Comparison of ENCODE assay signal across 8 cellular contexts in genomic region chr7:30799206-30799975, GRCh38. TPM values are rescaled to one million over a fixed set of nuclear protein-coding genes. Genes with fewer than 3 reads are reported as not detected.
DNase-seq lines count a peak whose midpoint lies in the region; ATAC-seq and TF ChIP-seq lines count a peak whose summit lies in the region.

No MANE protein-coding gene starts in this region.

- no peaks in the 10 kb centered on the region for H3K9me3 ChIP-seq in testis

- no peak for TF ChIP-seq CTCF in AG09319 (IDR thresholded peaks at IDR 0.05; ENCODE audit: low read depth, low read length)
- TF ChIP-seq CTCF in testis (IDR thresholded peaks at IDR 0.05): no peak

- DNase-seq in AG09319 (ENCODE audit: extremely low read depth, low read depth): peak; percentile 78
- peak; percentile 60 for DNase-seq in amniotic stem cell (lab: John Stamatoyannopoulos, UW)
- DNase-seq in occipital lobe (lab: John Stamatoyannopoulos, UW): peak; percentile 22
- DNase-seq in activated effector memory CD4-positive, alpha-beta T cell treated with Interleukin-2 at 50 U/mL for 16 hours: no peak
- no peak for DNase-seq in NCI-H1105 treated with DMSO at 0.1 percent for 48 hours (lab: John Stamatoyannopoulos, UW)
- DNase-seq in testis: no peak

- 75 to 82% methylated on average over 2 of the region's 2 CpGs for WGBS in testis, 2 donors

- peaks cover 11% of the 10 kb centered on the region for H3K4me1 ChIP-seq in testis

- H3K27me3 ChIP-seq in testis: no peaks in the 10 kb centered on the region

- TF ChIP-seq POLR2A in testis (IDR thresholded peaks at IDR 0.05): no peak

- H3K27ac ChIP-seq in testis: no peak overlapping the region

- intact Hi-C loops in testis (cut with DNase I; ENCODE audit: low total_unique reads): no loop called here

- H3K4me3 ChIP-seq in testis: no peak overlapping the region

- H3K36me3 ChIP-seq in testis (ENCODE audit: low read depth, missing control alignments): no peaks in the 10 kb centered on the region

- peak; percentile 65 for ATAC-seq in GM19328 (IDR thresholded peaks at IDR 0.05; ENCODE audit: unreplicated experiment)
- ATAC-seq in HG03139 (IDR thresholded peaks at IDR 0.05; ENCODE audit: unreplicated experiment): peak; percentile 70

RNA-seq across cellular contexts. Expression of gene MINDY4, which starts 28.2 kb away (rescaled TPM):
- 5.3 TPM for total RNA-seq in occipital lobe
- 10 to 100 TPM; 47.6 to 51.7 TPM for total RNA-seq in testis
- polyA plus RNA-seq in testis (ENCODE audit: insufficient read depth, low read depth, low replicate concordance): 25.3 TPM

RNA-seq across cellular contexts. Expression of gene INMT, which starts 47.5 kb away (rescaled TPM):
- total RNA-seq in occipital lobe (0.16 TPM), testis (10 to 100 TPM; 41.2 to 68.4 TPM)
- 31.8 TPM for polyA plus RNA-seq in testis (ENCODE audit: insufficient read depth, low read depth, low replicate concordance)

Comparison
In these comparisons a context has a peak if more than half of its experiments do, and no peak if none do; other contexts are left out.
1. DNase-seq: peak in AG09319 (single experiment), amniotic stem cell (single experiment) and occipital lobe (single experiment); none in activated effector memory CD4-positive, alpha-beta T cell treated with Interleukin-2 at 50 U/mL for 16 hours (single experiment), NCI-H1105 treated with DMSO at 0.1 percent for 48 hours (single experiment) and testis (single experiment).
2. RNA of gene INMT, which starts 47.5 kb away (total RNA-seq): 41.2 to 68.4 TPM in testis; 0.16 TPM in occipital lobe (single experiment); every median in the first group is over 10 times any median in the second.